In genomic region chr14:89823732-89824131, GRCh38 we compare ENCODE assay signal across 28 cellular contexts.
"Had no signal": no experiment of that assay in that cellular context is flagged by ENCODE, and none has a peak within 500 bp of the region (broad histone marks: within the 10 kb centered on the region; RNA-seq: fewer than 3 reads in every experiment).

No MANE protein-coding gene starts in this region.

- H3K4me1 Mint-ChIP-seq: neural progenitor cell; stimulated activated effector memory CD8-positive, alpha-beta T cell treated with anti-CD3 and anti-CD28 coated beads, Interleukin-12 subunit alpha, Interleukin-12 subunit beta, amount 100 ng/mL, for 72 hours; stimulated activated naive B cell treated with anti-CD40 and anti-IgM and Interleukin-4, amounts not matched to agents 10 μg/mL and 1 μg/mL and 100 μg/mL, for 72 hours had no signal

- H3K27me3 Mint-ChIP-seq: progenitor cell of endocrine pancreas; stimulated activated naive B cell treated with anti-CD40 and anti-IgM and Interleukin-4, amounts not matched to agents 10 μg/mL and 1 μg/mL and 100 μg/mL, for 72 hours; stimulated activated naive CD8-positive, alpha-beta T cell treated with anti-CD3 and anti-CD28 coated beads, Interleukin-15, Interleukin-2, amounts not matched to agents 100 ng/mL and 50 ng/mL, for 24 hours; type B pancreatic cell had no signal

- H3K36me3 ChIP-seq: neural progenitor cell, ovary, right lobe of liver, sigmoid colon, stomach, thoracic aorta, thyroid gland, transverse colon, upper lobe of right lung, uterus had no signal

- H3K4me3 ChIP-seq: neural progenitor cell, ovary, psoas muscle, right lobe of liver, sigmoid colon, stomach, thoracic aorta, thyroid gland, transverse colon, upper lobe of right lung, uterus had no signal

- H3K27me3 ChIP-seq: neural progenitor cell, ovary, right lobe of liver, sigmoid colon, stomach, thyroid gland, transverse colon, upper lobe of right lung, uterus had no signal

- H3K4me2 ChIP-seq: neural progenitor cell had no signal

- H3K79me2 ChIP-seq: parathyroid adenoma had no signal

- H2AFZ ChIP-seq: neural progenitor cell, parathyroid adenoma had no signal

- FAIRE-seq: small intestine had no signal

- H3K27ac ChIP-seq: neural progenitor cell, ovary, parathyroid adenoma, psoas muscle, right lobe of liver, sigmoid colon, stomach, thoracic aorta, thyroid gland, transverse colon, upper lobe of right lung, uterus had no signal

- H3K27ac Mint-ChIP-seq: natural killer cell; nephron; neural progenitor cell; progenitor cell of endocrine pancreas; stimulated activated effector memory CD8-positive, alpha-beta T cell treated with anti-CD3 and anti-CD28 coated beads, Interleukin-12 subunit alpha, Interleukin-12 subunit beta, amount 100 ng/mL, for 72 hours; stimulated activated naive B cell treated with anti-CD40 and anti-IgM and Interleukin-4, amounts not matched to agents 10 μg/mL and 1 μg/mL and 100 μg/mL, for 72 hours; stimulated activated naive CD8-positive, alpha-beta T cell treated with anti-CD3 and anti-CD28 coated beads, Interleukin-15, Interleukin-2, amounts not matched to agents 100 ng/mL and 50 ng/mL, for 24 hours; type B pancreatic cell had no signal

- H3K4me3 Mint-ChIP-seq: natural killer cell; nephron; neural progenitor cell; stimulated activated effector memory CD8-positive, alpha-beta T cell treated with anti-CD3 and anti-CD28 coated beads, Interleukin-12 subunit alpha, Interleukin-12 subunit beta, amount 100 ng/mL, for 72 hours; stimulated activated naive B cell treated with anti-CD40 and anti-IgM and Interleukin-4, amounts not matched to agents 10 μg/mL and 1 μg/mL and 100 μg/mL, for 72 hours; stimulated activated naive CD8-positive, alpha-beta T cell treated with anti-CD3 and anti-CD28 coated beads, Interleukin-15, Interleukin-2, amounts not matched to agents 100 ng/mL and 50 ng/mL, for 24 hours; type B pancreatic cell had no signal

- ATAC-seq: natural killer cell; psoas muscle; right cardiac atrium; right lobe of liver; stimulated activated effector memory CD8-positive, alpha-beta T cell treated with anti-CD3 and anti-CD28 coated beads, Interleukin-12 subunit alpha, Interleukin-12 subunit beta, amount 100 ng/mL, for 72 hours; stimulated activated naive B cell treated with anti-CD40 and anti-IgM and Interleukin-4, amounts not matched to agents 10 μg/mL and 1 μg/mL and 100 μg/mL, for 72 hours; upper lobe of right lung had no signal

- DNase-seq: natural killer cell; occipital lobe; ovary; posterior cingulate gyrus; psoas muscle; right cardiac atrium; right lobe of liver; sigmoid colon; small intestine; stimulated activated CD4-positive, alpha-beta T cell treated with anti-CD3 and anti-CD28 coated beads, Interleukin-15, amount 100 ng/mL, for 24 hours; stimulated activated CD4-positive, alpha-beta T cell treated with anti-CD3 and anti-CD28 coated beads, Interleukin-2, amount 100 ng/mL, for 24 hours; stimulated activated CD4-positive, alpha-beta T cell treated with anti-CD3 and anti-CD28 coated beads, Interleukin-2, amount 100 ng/mL, for 48 hours; stimulated activated CD4-positive, alpha-beta T cell treated with anti-CD3 and anti-CD28 coated beads, Interleukin-4, amount 100 ng/mL, for 24 hours; stimulated activated naive B cell treated with anti-CD40 and anti-IgM and Interleukin-4, amounts not matched to agents 10 μg/mL and 1 μg/mL and 100 μg/mL, for 72 hours; stimulated activated naive CD4-positive, alpha-beta T cell treated with Interleukin-2 at 50 U/mL for 16 hours; stomach; thyroid gland; transverse colon; upper lobe of right lung; uterus had no signal

- H3K4me1 ChIP-seq: neural progenitor cell, parathyroid adenoma, psoas muscle, right lobe of liver, stomach, thyroid gland, upper lobe of right lung, uterus had no signal

- H3K36me3 Mint-ChIP-seq: neural progenitor cell; stimulated activated effector memory CD8-positive, alpha-beta T cell treated with anti-CD3 and anti-CD28 coated beads, Interleukin-12 subunit alpha, Interleukin-12 subunit beta, amount 100 ng/mL, for 72 hours had no signal

- H3K9me3 Mint-ChIP-seq: neural progenitor cell had no signal
